In genomic region chr6:112227992-112228391, GRCh38 we compare ENCODE assay signal across 20 cellular contexts. TPM values are rescaled to one million over a fixed set of nuclear protein-coding genes. Genes with fewer than 3 reads are reported as not detected.
DNase-seq lines count a peak whose midpoint lies in the region; ATAC-seq and TF ChIP-seq lines count a peak whose summit lies in the region.
"Had no signal": no experiment of that assay in that cellular context is flagged by ENCODE, and none has a peak within 500 bp of the region (broad histone marks: within the 10 kb centered on the region; RNA-seq: fewer than 3 reads in every experiment).

No MANE protein-coding gene starts in this region.

- no peaks in the 10 kb centered on the region for H3K36me3 ChIP-seq in RWPE2 (ENCODE audit: low read depth)
- peaks cover 0 to 15% (median 0%) of the 10 kb centered on the region in 9 donors for H3K36me3 ChIP-seq in heart left ventricle
- H3K36me3 ChIP-seq in neural progenitor cell: no peaks in the 10 kb centered on the region
- no peaks in the 10 kb centered on the region for H3K36me3 ChIP-seq in transverse colon
- H3K36me3 ChIP-seq: SJCRH30 had no signal

- H3K4me1 ChIP-seq in RWPE2 (ENCODE audit: insufficient read depth, poor library complexity, severe bottlenecking) (peaks cover 22% of the 10 kb centered on the region), heart left ventricle (peaks cover 5 to 80% (median 70%) of the 10 kb centered on the region in 12 donors), neural progenitor cell (peaks cover 6% of the 10 kb centered on the region), transverse colon (peaks cover 6 to 49% (median 11%) of the 10 kb centered on the region in 4 donors)
- H3K4me1 ChIP-seq: testis had no signal

- no peak overlapping the region for H3K4me3 ChIP-seq in RWPE2 (ENCODE audit: severe bottlenecking)
- H3K4me3 ChIP-seq in heart left ventricle: no peak overlapping the region
- no peak overlapping the region for H3K4me3 ChIP-seq in neural progenitor cell
- H3K4me3 ChIP-seq in transverse colon: no peak overlapping the region
- H3K4me3 ChIP-seq: body of pancreas, SJCRH30, testis had no signal

- TF ChIP-seq POLR2A in heart left ventricle (IDR thresholded peaks at IDR 0.05) (no peak), transverse colon (IDR thresholded peaks at IDR 0.05) (no peak)

- H2AFZ ChIP-seq in neural progenitor cell (replicated peaks): peak overlapping the region; percentile 59

- intact Hi-C loops in heart left ventricle (cut with DNase I): loop anchor here in 1 of 10 donors (5.0 kb wide), 1 partner anchor 386 kb away; no protein-coding TSS in a partner anchor
- intact Hi-C loops in transverse colon (cut with DNase I; ENCODE audit: low total_unique reads): no loop called here

- H3K27ac ChIP-seq in RWPE2 (ENCODE audit: poor library complexity, severe bottlenecking): peak overlapping the region; percentile 31
- peak overlapping the region in 10 of 12 donors; percentile 2 to 87 (median 46) for H3K27ac ChIP-seq in heart left ventricle
- H3K27ac ChIP-seq in neural progenitor cell: no peak overlapping the region
- peak overlapping the region; percentile 80 to 88 (median 85) for H3K27ac ChIP-seq in transverse colon
- H3K27ac ChIP-seq: body of pancreas, SJCRH30 had no signal

- no peak overlapping the region for H3K9ac ChIP-seq in neural progenitor cell

- H4K20me1 ChIP-seq in neural progenitor cell (ENCODE audit: low read depth): no peaks in the 10 kb centered on the region

- TF ChIP-seq EP300 in transverse colon (IDR thresholded peaks at IDR 0.05; ENCODE audit: low read depth): no peak

- POLR2A ChIA-PET in T-cell (lab: Charles Lee): no interaction called here

- H3K27ac Mint-ChIP-seq in neural progenitor cell (no peak overlapping the region), T-cell (no peak overlapping the region)
- H3K27ac Mint-ChIP-seq: activated naive CD8-positive, alpha-beta T cell; CD8-positive, alpha-beta T cell; naive thymus-derived CD4-positive, alpha-beta T cell had no signal

- no peak for TF ChIP-seq CTCF in RWPE2 (IDR thresholded peaks at IDR 0.05; ENCODE audit: poor library complexity, severe bottlenecking)
- TF ChIP-seq CTCF in heart left ventricle (IDR thresholded peaks at IDR 0.05): no peak
- no peak for TF ChIP-seq CTCF in neural progenitor cell (IDR thresholded peaks at IDR 0.05)
- no peak for TF ChIP-seq CTCF in transverse colon (IDR thresholded peaks at IDR 0.05)

- no peaks in the 10 kb centered on the region for H3K9me3 Mint-ChIP-seq in neural progenitor cell
- H3K9me3 Mint-ChIP-seq in T-cell: no peaks in the 10 kb centered on the region
- H3K9me3 Mint-ChIP-seq: CD8-positive, alpha-beta T cell; naive thymus-derived CD4-positive, alpha-beta T cell had no signal

- no peaks in the 10 kb centered on the region for H3F3A ChIP-seq in neural progenitor cell (ENCODE audit: low read depth)

- DNase-seq in RWPE2 (ENCODE audit: low spot score): no peak
- DNase-seq in heart left ventricle: no peak
- DNase-seq in neural progenitor cell (ENCODE audit: low spot score): no peak
- DNase-seq in transverse colon: no peak
- no peak for DNase-seq in T-cell
- DNase-seq in NCI-H187 treated with DMSO at 0.1 percent for 48 hours (lab: John Stamatoyannopoulos, UW): no peak
- no peak for DNase-seq in 8988T
- DNase-seq in OCI-M1 (lab: John Stamatoyannopoulos, UW): no peak
- DNase-seq: body of pancreas; CD8-positive, alpha-beta T cell; cortex of kidney; KG1; naive thymus-derived CD4-positive, alpha-beta T cell; NCI-H2081 treated with DMSO at 0.1 percent for 48 hours; NCI-H524 had no signal

- CTCF ChIA-PET in T-cell (lab: Charles Lee): no interaction called here

- peaks cover 4% of the 10 kb centered on the region for H3K27me3 Mint-ChIP-seq in neural progenitor cell (ENCODE audit: insufficient read depth, low read depth)
- H3K27me3 Mint-ChIP-seq in T-cell: peaks cover 5 to 11% of the 10 kb centered on the region in 2 donors

- H3K4me1 Mint-ChIP-seq in neural progenitor cell: no peaks in the 10 kb centered on the region
- no peaks in the 10 kb centered on the region for H3K4me1 Mint-ChIP-seq in T-cell

- H3K36me3 Mint-ChIP-seq in neural progenitor cell (no peaks in the 10 kb centered on the region), T-cell (no peaks in the 10 kb centered on the region)
- H3K36me3 Mint-ChIP-seq: activated naive CD8-positive, alpha-beta T cell; CD8-positive, alpha-beta T cell had no signal

- no peak for ATAC-seq in RWPE2 (ENCODE audit: low read depth)
- no peak for ATAC-seq in heart left ventricle
- ATAC-seq in T-cell (replicated peaks in 1 of 4): no peak
- ATAC-seq: body of pancreas; CD8-positive, alpha-beta T cell; naive thymus-derived CD4-positive, alpha-beta T cell had no signal

- H3K79me2 ChIP-seq in neural progenitor cell (ENCODE audit: low read depth): no peaks in the 10 kb centered on the region

- peak overlapping the region; percentile 2 for H3K4me2 ChIP-seq in neural progenitor cell

- no peak overlapping the region for H3K4me3 Mint-ChIP-seq in neural progenitor cell
- H3K4me3 Mint-ChIP-seq in T-cell: no peak overlapping the region
- H3K4me3 Mint-ChIP-seq: activated naive CD8-positive, alpha-beta T cell; CD8-positive, alpha-beta T cell; naive thymus-derived CD4-positive, alpha-beta T cell had no signal

- H3K27me3 ChIP-seq in RWPE2 (ENCODE audit: insufficient read depth, poor library complexity, severe bottlenecking): no peaks in the 10 kb centered on the region
- no peaks in the 10 kb centered on the region for H3K27me3 ChIP-seq in heart left ventricle
- H3K27me3 ChIP-seq in neural progenitor cell: no peaks in the 10 kb centered on the region
- H3K27me3 ChIP-seq in transverse colon: no peaks in the 10 kb centered on the region
- H3K27me3 ChIP-seq: body of pancreas, SJCRH30, testis had no signal

- in situ Hi-C loops in transverse colon (cut with MboI; ENCODE audit: low pct_ligation_motif_present in 1 of 4, low pct_unique_long_range_greater_than_20kb in 1 of 4, low sequenced_read_pairs in 3 of 4): no loop called here

- WGBS in heart left ventricle, 4 donors: 59 to 74% (median 65%) methylated on average over 1 of the region's 1 CpG
- 69 to 74% methylated on average over 1 of the region's 1 CpG for WGBS in transverse colon (ENCODE audit: low coverage in 1 of 2), 2 donors

- H3K9me3 ChIP-seq in RWPE2 (ENCODE audit: severe bottlenecking): no peaks in the 10 kb centered on the region
- H3K9me3 ChIP-seq in heart left ventricle: no peaks in the 10 kb centered on the region
- H3K9me3 ChIP-seq in neural progenitor cell (ENCODE audit: low read depth): no peaks in the 10 kb centered on the region
- H3K9me3 ChIP-seq in transverse colon: no peaks in the 10 kb centered on the region
- H3K9me3 ChIP-seq: body of pancreas, SJCRH30, testis had no signal

RNA-seq across cellular contexts. Expression of gene LAMA4, which starts 26.4 kb away (rescaled TPM):
- total RNA-seq in heart left ventricle: 100 to 1,000 TPM in 2 of 9 donors, 10 to 100 TPM in 7; 42.6 to 132 (median 77.7) TPM
- 10 to 100 TPM; 23.8 to 55.9 TPM for polyA plus RNA-seq in heart left ventricle
- total RNA-seq in neural progenitor cell (ENCODE audit: low replicate concordance): 0.50 and 0.56 TPM in 2 replicates
- 10 to 100 TPM; 27.3 to 54.9 (median 40.1) TPM for total RNA-seq in transverse colon
- under 1 TPM in 3 of 5 donors, not detected in 2; 0.25 to 0.85 (median 0.56) TPM for total RNA-seq in T-cell
- total RNA-seq: activated CD8-positive, alpha-beta memory T cell treated with anti-CD3 and anti-CD28 coated beads for 36 hours; CD8-positive, alpha-beta T cell; naive thymus-derived CD4-positive, alpha-beta T cell; T-helper 2 cell treated with Interferon-gamma antibody and Interleukin-4, amounts not matched to agents 100 ng/mL and 5 ng/mL, for 36 hours had no signal
- polyA plus RNA-seq: naive thymus-derived CD4-positive, alpha-beta T cell had no signal

Comparison
In these comparisons a context has a peak if more than half of its experiments do, and no peak if none do; other contexts are left out.
1. RNA of gene LAMA4, which starts 26.4 kb away (total RNA-seq): 42.6 to 132 TPM in heart left ventricle and 27.3 to 54.9 TPM in transverse colon; 0.50 to 0.56 TPM in neural progenitor cell and 0.25 to 0.85 TPM in T-cell; every median in the first group is over 10 times any median in the second.